Comparison of ENCODE assay signal across 1 cellular context in genomic region chr16:49720225-49720624, GRCh38.
TF ChIP-seq lines count a peak whose summit lies in the region.

No MANE protein-coding gene starts in this region.

TF ChIP-seq in GM23338, 12 proteins besides CTCF, POLR2A, EP300 and RAD21 (continued from another document):
- TF ChIP-seq, protein P1, sequence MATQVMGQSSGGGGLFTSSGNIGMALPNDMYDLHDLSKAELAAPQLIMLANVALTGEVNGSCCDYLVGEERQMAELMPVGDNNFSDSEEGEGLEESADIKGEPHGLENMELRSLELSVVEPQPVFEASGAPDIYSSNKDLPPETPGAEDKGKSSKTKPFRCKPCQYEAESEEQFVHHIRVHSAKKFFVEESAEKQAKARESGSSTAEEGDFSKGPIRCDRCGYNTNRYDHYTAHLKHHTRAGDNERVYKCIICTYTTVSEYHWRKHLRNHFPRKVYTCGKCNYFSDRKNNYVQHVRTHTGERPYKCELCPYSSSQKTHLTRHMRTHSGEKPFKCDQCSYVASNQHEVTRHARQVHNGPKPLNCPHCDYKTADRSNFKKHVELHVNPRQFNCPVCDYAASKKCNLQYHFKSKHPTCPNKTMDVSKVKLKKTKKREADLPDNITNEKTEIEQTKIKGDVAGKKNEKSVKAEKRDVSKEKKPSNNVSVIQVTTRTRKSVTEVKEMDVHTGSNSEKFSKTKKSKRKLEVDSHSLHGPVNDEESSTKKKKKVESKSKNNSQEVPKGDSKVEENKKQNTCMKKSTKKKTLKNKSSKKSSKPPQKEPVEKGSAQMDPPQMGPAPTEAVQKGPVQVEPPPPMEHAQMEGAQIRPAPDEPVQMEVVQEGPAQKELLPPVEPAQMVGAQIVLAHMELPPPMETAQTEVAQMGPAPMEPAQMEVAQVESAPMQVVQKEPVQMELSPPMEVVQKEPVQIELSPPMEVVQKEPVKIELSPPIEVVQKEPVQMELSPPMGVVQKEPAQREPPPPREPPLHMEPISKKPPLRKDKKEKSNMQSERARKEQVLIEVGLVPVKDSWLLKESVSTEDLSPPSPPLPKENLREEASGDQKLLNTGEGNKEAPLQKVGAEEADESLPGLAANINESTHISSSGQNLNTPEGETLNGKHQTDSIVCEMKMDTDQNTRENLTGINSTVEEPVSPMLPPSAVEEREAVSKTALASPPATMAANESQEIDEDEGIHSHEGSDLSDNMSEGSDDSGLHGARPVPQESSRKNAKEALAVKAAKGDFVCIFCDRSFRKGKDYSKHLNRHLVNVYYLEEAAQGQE (IDR thresholded peaks at IDR 0.05; ENCODE audit: unreplicated experiment) = no peak
- TF ChIP-seq POLR2AphosphoS5 (IDR thresholded peaks at IDR 0.05; ENCODE audit: low read depth) = no peak
- no peak for TF ChIP-seq ETS1 (IDR thresholded peaks at IDR 0.05)
- no peak for TF ChIP-seq JUNB (IDR thresholded peaks at IDR 0.05; ENCODE audit: unreplicated experiment)
- no peak for TF ChIP-seq EZH2phosphoT487 (IDR thresholded peaks at IDR 0.05; ENCODE audit: unreplicated experiment)
